ENCODE assay signal across 1 cellular context in the genomic region with DNA sequence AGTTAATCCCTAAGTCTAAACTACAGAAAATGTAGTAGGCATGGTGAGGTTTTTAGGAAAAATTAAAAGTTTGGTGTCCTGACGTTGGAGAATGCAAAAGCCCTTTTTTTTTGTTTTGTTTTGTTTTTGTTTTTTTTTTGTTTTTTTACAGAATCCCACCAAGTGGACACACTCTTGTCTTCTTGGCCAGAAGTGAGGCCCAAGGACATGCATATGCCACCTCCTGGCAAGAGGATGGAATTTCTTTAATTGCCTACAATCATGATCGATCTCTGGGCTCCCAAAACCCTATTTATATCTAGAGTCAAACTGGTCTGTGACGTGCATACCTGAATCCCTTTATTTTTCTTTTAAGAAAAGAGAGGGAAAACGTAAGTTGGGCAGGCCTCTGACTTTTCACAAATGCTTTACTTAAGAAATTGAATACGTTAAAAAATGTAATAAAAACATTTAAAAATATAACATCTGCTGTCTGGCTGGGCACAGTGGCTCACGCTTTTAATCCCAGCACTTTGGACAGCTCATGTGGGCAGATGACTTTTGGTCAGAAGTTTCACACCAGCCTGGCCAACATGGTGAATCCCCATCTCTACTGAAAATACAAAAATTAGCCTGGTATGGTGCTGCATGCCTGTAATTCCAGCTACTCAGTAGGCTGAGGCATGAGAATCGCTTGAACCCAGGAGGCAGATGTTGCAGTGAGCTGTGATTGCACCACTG.
TF ChIP-seq lines count a peak whose summit lies in the region.

No MANE protein-coding gene starts in this region.

TF ChIP-seq in SK-N-SH, 30 proteins besides CTCF, POLR2A, EP300 and RAD21 (continued from another document):
- TF ChIP-seq SIN3A (IDR thresholded peaks at IDR 0.05; ENCODE audit: borderline replicate concordance, low read depth, low read length) (no peak), MXI1 (IDR thresholded peaks at IDR 0.05; ENCODE audit: low read depth, low read length) (no peak), YY1 (IDR thresholded peaks at IDR 0.05; ENCODE audit: low read depth) (no peak), CHD2 (IDR thresholded peaks at IDR 0.05; ENCODE audit: low read length, partially characterized antibody) (no peak), MAX (IDR thresholded peaks at IDR 0.05; ENCODE audit: low read depth) (no peak)
- TF ChIP-seq, protein P1, sequence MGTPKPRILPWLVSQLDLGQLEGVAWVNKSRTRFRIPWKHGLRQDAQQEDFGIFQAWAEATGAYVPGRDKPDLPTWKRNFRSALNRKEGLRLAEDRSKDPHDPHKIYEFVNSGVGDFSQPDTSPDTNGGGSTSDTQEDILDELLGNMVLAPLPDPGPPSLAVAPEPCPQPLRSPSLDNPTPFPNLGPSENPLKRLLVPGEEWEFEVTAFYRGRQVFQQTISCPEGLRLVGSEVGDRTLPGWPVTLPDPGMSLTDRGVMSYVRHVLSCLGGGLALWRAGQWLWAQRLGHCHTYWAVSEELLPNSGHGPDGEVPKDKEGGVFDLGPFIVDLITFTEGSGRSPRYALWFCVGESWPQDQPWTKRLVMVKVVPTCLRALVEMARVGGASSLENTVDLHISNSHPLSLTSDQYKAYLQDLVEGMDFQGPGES (IDR thresholded peaks at IDR 0.05; ENCODE audit: low read depth, low read length), result no peak
